ENCODE assay signal across 24 cellular contexts in genomic region chr6:109821494-109821893, GRCh38.
"Had no signal": no experiment of that assay in that cellular context is flagged by ENCODE, and none has a peak within 500 bp of the region (broad histone marks: within the 10 kb centered on the region; RNA-seq: fewer than 3 reads in every experiment).

No MANE protein-coding gene starts in this region.

- H3K4me3 Mint-ChIP-seq: activated CD4-positive, alpha-beta T cell treated with anti-CD3 and anti-CD28 coated beads for 36 hours; activated CD8-positive, alpha-beta memory T cell treated with anti-CD3 and anti-CD28 coated beads, Interleukin-2, amount 10 ng/mL, durations not matched to agents 7 days and 5 days; activated CD8-positive, alpha-beta T cell treated with anti-CD3 and anti-CD28 coated beads, Interleukin-2, amount 10 ng/mL, durations not matched to agents 7 days and 5 days; activated T-cell treated with anti-CD3 and anti-CD28 coated beads, Interleukin-2, amount 50 U/mL, for 72 hours; dendritic cell treated with granulocyte-macrophage colony-stimulating factor and Interleukin-4, amounts not matched to agents 40 ng/mL and 50 ng/mL, for 4 days; endodermal cell; natural killer cell treated with Interleukin-12 subunit alpha and Interleukin-12 subunit beta and Interleukin-15 and Interleukin-18, amount 100 ng/mL, for 72 hours had no signal

- DNase-seq: activated CD4-positive, alpha-beta T cell treated with anti-CD3 and anti-CD28 coated beads for 36 hours; activated CD4-positive, CD25-positive, alpha-beta regulatory T cell; activated CD8-positive, alpha-beta memory T cell treated with anti-CD3 and anti-CD28 coated beads, Interleukin-2, amount 10 ng/mL, durations not matched to agents 7 days and 5 days; activated CD8-positive, alpha-beta T cell treated with anti-CD3 and anti-CD28 coated beads, Interleukin-2, amount 10 ng/mL, durations not matched to agents 7 days and 5 days; activated naive CD4-positive, alpha-beta T cell; activated T-cell treated with anti-CD3 and anti-CD28 coated beads for 4 hours; activated T-cell treated with anti-CD3 and anti-CD28 coated beads, Interleukin-2, amount 50 U/mL, for 72 hours; central memory CD4-positive, alpha-beta T cell; endodermal cell; foreskin fibroblast; heart left ventricle; lower lobe of right lung; mesenchymal stem cell; posterior cingulate gyrus; right cardiac atrium; spleen; stimulated activated naive CD4-positive, alpha-beta T cell treated with Interleukin-2 at 50 U/mL for 16 hours had no signal

- H3K4me1 ChIP-seq: breast epithelium, heart left ventricle, lower lobe of right lung, tibial nerve had no signal

- ATAC-seq: activated CD4-positive, alpha-beta T cell treated with anti-CD3 and anti-CD28 coated beads for 36 hours; activated CD8-positive, alpha-beta memory T cell treated with anti-CD3 and anti-CD28 coated beads, Interleukin-2, amount 10 ng/mL, durations not matched to agents 7 days and 5 days; activated CD8-positive, alpha-beta T cell treated with anti-CD3 and anti-CD28 coated beads, Interleukin-2, amount 10 ng/mL, durations not matched to agents 7 days and 5 days; activated naive CD4-positive, alpha-beta T cell treated with anti-CD3 and anti-CD28 coated beads, Interleukin-2, amount 50 U/mL, for 72 hours; activated T-cell treated with anti-CD3 and anti-CD28 coated beads, Interleukin-2, amount 50 U/mL, for 72 hours; esophagus mucosa; heart left ventricle; left lobe of liver; natural killer cell treated with Interleukin-12 subunit alpha and Interleukin-12 subunit beta and Interleukin-15 and Interleukin-18, amount 100 ng/mL, for 72 hours; right cardiac atrium had no signal

- H3K36me3 ChIP-seq: breast epithelium had no signal

- H3K27me3 ChIP-seq: breast epithelium, heart left ventricle, spleen, tibial nerve had no signal

- H3K9me3 Mint-ChIP-seq: activated naive CD4-positive, alpha-beta T cell treated with anti-CD3 and anti-CD28 coated beads, Interleukin-2, amount 50 U/mL, for 72 hours; activated T-cell treated with anti-CD3 and anti-CD28 coated beads, Interleukin-2, amount 50 U/mL, for 72 hours; dendritic cell treated with granulocyte-macrophage colony-stimulating factor and Interleukin-4, amounts not matched to agents 40 ng/mL and 50 ng/mL, for 4 days; endodermal cell; natural killer cell treated with Interleukin-12 subunit alpha and Interleukin-12 subunit beta and Interleukin-15 and Interleukin-18, amount 100 ng/mL, for 72 hours had no signal

- H3K27ac Mint-ChIP-seq: activated CD4-positive, alpha-beta T cell treated with anti-CD3 and anti-CD28 coated beads for 36 hours; activated CD8-positive, alpha-beta memory T cell treated with anti-CD3 and anti-CD28 coated beads, Interleukin-2, amount 10 ng/mL, durations not matched to agents 7 days and 5 days; activated CD8-positive, alpha-beta T cell treated with anti-CD3 and anti-CD28 coated beads, Interleukin-2, amount 10 ng/mL, durations not matched to agents 7 days and 5 days; activated naive CD4-positive, alpha-beta T cell treated with anti-CD3 and anti-CD28 coated beads, Interleukin-2, amount 50 U/mL, for 72 hours; activated T-cell treated with anti-CD3 and anti-CD28 coated beads, Interleukin-2, amount 50 U/mL, for 72 hours; dendritic cell treated with granulocyte-macrophage colony-stimulating factor and Interleukin-4, amounts not matched to agents 40 ng/mL and 50 ng/mL, for 4 days; endodermal cell had no signal

- H3K4me1 Mint-ChIP-seq: activated CD4-positive, alpha-beta T cell treated with anti-CD3 and anti-CD28 coated beads for 36 hours; activated CD8-positive, alpha-beta memory T cell treated with anti-CD3 and anti-CD28 coated beads, Interleukin-2, amount 10 ng/mL, durations not matched to agents 7 days and 5 days had no signal

- H3K27me3 Mint-ChIP-seq: activated CD4-positive, alpha-beta T cell treated with anti-CD3 and anti-CD28 coated beads for 36 hours; activated CD8-positive, alpha-beta memory T cell treated with anti-CD3 and anti-CD28 coated beads, Interleukin-2, amount 10 ng/mL, durations not matched to agents 7 days and 5 days; dendritic cell treated with granulocyte-macrophage colony-stimulating factor and Interleukin-4, amounts not matched to agents 40 ng/mL and 50 ng/mL, for 4 days; natural killer cell treated with Interleukin-12 subunit alpha and Interleukin-12 subunit beta and Interleukin-15 and Interleukin-18, amount 100 ng/mL, for 72 hours had no signal

- H3K4me3 ChIP-seq: breast epithelium, heart left ventricle, lower lobe of right lung, spleen, tibial nerve had no signal

- H3K27ac ChIP-seq: breast epithelium, heart left ventricle, lower lobe of right lung, tibial nerve had no signal

- H3K9me3 ChIP-seq: breast epithelium, heart left ventricle, lower lobe of right lung, spleen, tibial nerve had no signal
